16 cellular contexts compared by ENCODE assay signal in genomic region chr3:195003893-195004289, GRCh38.
A peak's percentile ranks its signal among the peaks of the same experiment; 100 is the strongest.
DNase-seq lines count a peak whose midpoint lies in the region; ATAC-seq and TF ChIP-seq lines count a peak whose summit lies in the region.
"Had no signal": no experiment of that assay in that cellular context is flagged by ENCODE, and none has a peak within 500 bp of the region (broad histone marks: within the 10 kb centered on the region; RNA-seq: fewer than 3 reads in every experiment).

No MANE protein-coding gene starts in this region.

- H3K9me3 ChIP-seq in heart right ventricle: no peaks in the 10 kb centered on the region
- no peaks in the 10 kb centered on the region for H3K9me3 ChIP-seq in RWPE2 (ENCODE audit: severe bottlenecking)

- ATAC-seq in heart right ventricle: no peak
- no peak for ATAC-seq in Right ventricle myocardium inferior
- no peak for ATAC-seq in RWPE2 (ENCODE audit: low read depth)
- no peak for ATAC-seq in left lobe of liver
- ATAC-seq in HG03565 (IDR thresholded peaks at IDR 0.05; ENCODE audit: unreplicated experiment): no peak
- no peak for ATAC-seq in HG03460 (IDR thresholded peaks at IDR 0.05; ENCODE audit: unreplicated experiment)

- intact Hi-C loops in heart right ventricle (cut with DNase I) (loop anchor here (2.0 to 10.0 kb wide), 10 partner anchors 98 to 322 kb away; partner anchors contain the start of gene FAM43A (in 1 of the 10)), Right ventricle myocardium inferior (cut with DNase I) (loop anchor here (2.0 to 5.0 kb wide), 2 partner anchors 255 to 317 kb away; partner anchors contain the start of gene FAM43A)

- H3K27ac ChIP-seq in heart right ventricle (peak overlapping the region in 8 of 10 donors; percentile 45 to 71 (median 54)), RWPE2 (ENCODE audit: poor library complexity, severe bottlenecking) (no peak overlapping the region)
- H3K27ac ChIP-seq: RWPE1 had no signal

- H3K4me1 ChIP-seq in heart right ventricle (peaks cover 2 to 31% (median 13%) of the 10 kb centered on the region in 9 donors), RWPE2 (ENCODE audit: insufficient read depth, poor library complexity, severe bottlenecking) (no peaks in the 10 kb centered on the region)

- 95 to 96% methylated on average over 8 of the region's 8 CpGs for WGBS in heart right ventricle, 2 donors

- H3K27me3 ChIP-seq in heart right ventricle (no peaks in the 10 kb centered on the region), RWPE2 (ENCODE audit: insufficient read depth, poor library complexity, severe bottlenecking) (no peaks in the 10 kb centered on the region)

- TF ChIP-seq CTCF in heart right ventricle (IDR thresholded peaks at IDR 0.05) (no peak), RWPE2 (IDR thresholded peaks at IDR 0.05; ENCODE audit: poor library complexity, severe bottlenecking) (no peak)

- H3K4me3 ChIP-seq in heart right ventricle (no peak overlapping the region), RWPE2 (ENCODE audit: severe bottlenecking) (no peak overlapping the region)

- no peak for DNase-seq in heart right ventricle
- no peak for DNase-seq in Right ventricle myocardium inferior (ENCODE audit: missing footprints)
- peak; percentile 7 for DNase-seq in RWPE2 (ENCODE audit: low spot score)
- peak; percentile 14 for DNase-seq in left lobe of liver (ENCODE audit: low spot score)
- peak; percentile 31 for DNase-seq in ureter (ENCODE audit: low spot score)
- no peak for DNase-seq in NCI-H1417 treated with DMSO at 0.1 percent for 48 hours (lab: John Stamatoyannopoulos, UW)
- DNase-seq: COR-L47, H9, NCI-H1105 treated with DMSO at 0.1 percent for 48 hours, NCI-H187 treated with DMSO at 0.1 percent for 48 hours, NCI-H2171, NCI-H748 treated with DMSO at 0.1 percent for 48 hours, OCI-M1 had no signal

- H3K36me3 ChIP-seq in heart right ventricle (no peaks in the 10 kb centered on the region), RWPE2 (ENCODE audit: low read depth) (no peaks in the 10 kb centered on the region)

Comparison
In these comparisons a context has a peak if more than half of its experiments do, and no peak if none do; other contexts are left out.
1. DNase-seq: peak in RWPE2 (single experiment), left lobe of liver (single experiment) and ureter (single experiment); none in heart right ventricle (0 of 2), Right ventricle myocardium inferior (single experiment) and NCI-H1417 treated with DMSO at 0.1 percent for 48 hours (single experiment).